8 cellular contexts compared by ENCODE assay signal in genomic region chr1:165075725-165076370, GRCh38.
DNase-seq lines count a peak whose midpoint lies in the region; ATAC-seq and TF ChIP-seq lines count a peak whose summit lies in the region.

No MANE protein-coding gene starts in this region.

- no peak overlapping the region for H3K4me3 Mint-ChIP-seq in stimulated activated naive B cell treated with anti-CD40 and anti-IgM and Interleukin-4, amounts not matched to agents 10 μg/mL and 1 μg/mL and 100 μg/mL, for 72 hours
- no peak overlapping the region for H3K4me3 Mint-ChIP-seq in immature natural killer cell

- DNase-seq in EH (ENCODE audit: low read depth): peak; percentile 35
- peak; percentile 13 for DNase-seq in HT1080 (ENCODE audit: low read depth)
- peak; percentile 26 for DNase-seq in RKO (ENCODE audit: low spot score)
- peak; percentile 25 for DNase-seq in fibroblast of villous mesenchyme (ENCODE audit: low read depth)
- no peak for DNase-seq in stimulated activated naive B cell treated with anti-CD40 and anti-IgM and Interleukin-4, amounts not matched to agents 10 μg/mL and 1 μg/mL and 100 μg/mL, for 72 hours
- DNase-seq in immature natural killer cell: no peak
- DNase-seq in NK-92 (lab: John Stamatoyannopoulos, UW; ENCODE audit: unreplicated experiment): no peak

- no peak overlapping the region for H3K4me3 ChIP-seq in fibroblast of villous mesenchyme (ENCODE audit: low read depth, low read length)

- H3K9me3 Mint-ChIP-seq in stimulated activated naive B cell treated with anti-CD40 and anti-IgM and Interleukin-4, amounts not matched to agents 10 μg/mL and 1 μg/mL and 100 μg/mL, for 72 hours: peaks cover 0 to 2% of the 10 kb centered on the region in 2 donors
- H3K9me3 Mint-ChIP-seq in immature natural killer cell: no peaks in the 10 kb centered on the region

- ATAC-seq in stimulated activated naive B cell treated with anti-CD40 and anti-IgM and Interleukin-4, amounts not matched to agents 10 μg/mL and 1 μg/mL and 100 μg/mL, for 72 hours (replicated peaks): peak; percentile 39 to 43
- ATAC-seq in HG03439 (IDR thresholded peaks at IDR 0.05; ENCODE audit: unreplicated experiment): no peak

- peaks cover 0 to 13% of the 10 kb centered on the region in 2 donors for H3K27me3 Mint-ChIP-seq in stimulated activated naive B cell treated with anti-CD40 and anti-IgM and Interleukin-4, amounts not matched to agents 10 μg/mL and 1 μg/mL and 100 μg/mL, for 72 hours
- H3K27me3 Mint-ChIP-seq in immature natural killer cell (ENCODE audit: low read depth in 3 of 3): peaks cover 0 to 2% (median 1%) of the 10 kb centered on the region in 3 donors

- H3K4me1 Mint-ChIP-seq in stimulated activated naive B cell treated with anti-CD40 and anti-IgM and Interleukin-4, amounts not matched to agents 10 μg/mL and 1 μg/mL and 100 μg/mL, for 72 hours: no peaks in the 10 kb centered on the region
- no peaks in the 10 kb centered on the region for H3K4me1 Mint-ChIP-seq in immature natural killer cell

- no peak overlapping the region for H3K27ac Mint-ChIP-seq in stimulated activated naive B cell treated with anti-CD40 and anti-IgM and Interleukin-4, amounts not matched to agents 10 μg/mL and 1 μg/mL and 100 μg/mL, for 72 hours
- no peak overlapping the region for H3K27ac Mint-ChIP-seq in immature natural killer cell

- TF ChIP-seq CTCF in fibroblast of villous mesenchyme (IDR thresholded peaks at IDR 0.05; ENCODE audit: insufficient read depth, low read depth, low read length): peak; percentile 78

- H3K36me3 Mint-ChIP-seq in stimulated activated naive B cell treated with anti-CD40 and anti-IgM and Interleukin-4, amounts not matched to agents 10 μg/mL and 1 μg/mL and 100 μg/mL, for 72 hours: no peaks in the 10 kb centered on the region
- no peaks in the 10 kb centered on the region for H3K36me3 Mint-ChIP-seq in immature natural killer cell

Comparison
In these comparisons a context has a peak if more than half of its experiments do, and no peak if none do; other contexts are left out.
1. DNase-seq: peak in EH (single experiment), HT1080 (single experiment), RKO (single experiment) and fibroblast of villous mesenchyme (single experiment); none in stimulated activated naive B cell treated with anti-CD40 and anti-IgM and Interleukin-4, amounts not matched to agents 10 μg/mL and 1 μg/mL and 100 μg/mL, for 72 hours (single experiment), immature natural killer cell (0 of 3) and NK-92 (single experiment).